Comparison of ENCODE assay signal across 20 cellular contexts in the genomic region with DNA sequence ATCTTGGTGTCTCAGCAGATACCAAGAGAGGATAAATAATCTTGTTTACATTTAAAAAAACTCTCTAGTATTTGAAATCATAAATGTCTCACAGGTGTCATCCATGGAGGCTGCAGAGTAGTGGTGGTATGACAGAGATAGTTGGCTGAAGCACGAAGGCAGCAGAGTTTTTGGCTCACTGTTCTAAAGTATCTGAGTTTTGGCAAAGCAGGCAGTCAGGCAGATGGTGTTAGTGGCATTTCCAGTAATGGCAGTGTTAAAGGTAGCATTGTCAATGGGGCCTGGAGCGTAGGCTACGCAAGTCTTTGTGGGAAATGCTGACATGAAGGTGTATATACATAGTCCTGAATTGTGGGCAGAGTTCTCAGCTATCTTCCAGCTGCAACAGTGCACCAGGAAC.
"Had no signal": no experiment of that assay in that cellular context is flagged by ENCODE, and none has a peak within 500 bp of the region (broad histone marks: within the 10 kb centered on the region; RNA-seq: fewer than 3 reads in every experiment).

No MANE protein-coding gene starts in this region.

- DNase-seq: esophagus squamous epithelium; foreskin fibroblast; glutamatergic neuron; islet precursor cell; mammary epithelial cell; naive thymus-derived CD4-positive, alpha-beta T cell; nephron progenitor cell; retina; right lobe of liver; stimulated activated CD4-positive, alpha-beta T cell treated with anti-CD3 and anti-CD28 coated beads, Interleukin-4, amount 100 ng/mL, for 1 hour; stimulated activated CD8-positive, alpha-beta memory T cell treated with anti-CD3 and anti-CD28 coated beads, Interleukin-4, amount 100 ng/mL, for 48 hours; stimulated activated naive CD8-positive, alpha-beta T cell treated with anti-CD3 and anti-CD28 coated beads, Interleukin-15, Interleukin-2, amounts not matched to agents 100 U/mL and 50 U/mL, for 24 hours; thyroid gland had no signal

- H3K9me3 Mint-ChIP-seq: nephron progenitor cell; stimulated activated effector memory CD8-positive, alpha-beta T cell treated with anti-CD3 and anti-CD28 coated beads, Interleukin-12 subunit alpha, Interleukin-12 subunit beta, amount 100 ng/mL, for 72 hours; type B pancreatic cell had no signal

- H3K27me3 ChIP-seq: esophagus squamous epithelium, gastroesophageal sphincter, right lobe of liver, suprapubic skin, thyroid gland had no signal

- H3K4me3 ChIP-seq: esophagus squamous epithelium, gastroesophageal sphincter, prostate gland, right lobe of liver, suprapubic skin, thyroid gland had no signal

- H2AFZ ChIP-seq: parathyroid adenoma had no signal

- H3K36me3 Mint-ChIP-seq: naive thymus-derived CD4-positive, alpha-beta T cell; stimulated activated effector memory CD8-positive, alpha-beta T cell treated with anti-CD3 and anti-CD28 coated beads, Interleukin-12 subunit alpha, Interleukin-12 subunit beta, amount 100 ng/mL, for 72 hours; type B pancreatic cell had no signal

- ATAC-seq: gastroesophageal sphincter; left lobe of liver; naive thymus-derived CD4-positive, alpha-beta T cell; right lobe of liver; stimulated activated effector memory CD8-positive, alpha-beta T cell treated with anti-CD3 and anti-CD28 coated beads, Interleukin-12 subunit alpha, Interleukin-12 subunit beta, amount 100 ng/mL, for 72 hours; stimulated activated naive CD8-positive, alpha-beta T cell treated with anti-CD3 and anti-CD28 coated beads, Interleukin-15, Interleukin-2, amounts not matched to agents 100 U/mL and 50 U/mL, for 24 hours had no signal

- H3K4me1 ChIP-seq: parathyroid adenoma, prostate gland, suprapubic skin had no signal

- H3K9ac ChIP-seq: parathyroid adenoma had no signal

- H3K4me3 Mint-ChIP-seq: naive thymus-derived CD4-positive, alpha-beta T cell; nephron progenitor cell; stimulated activated effector memory CD8-positive, alpha-beta T cell treated with anti-CD3 and anti-CD28 coated beads, Interleukin-12 subunit alpha, Interleukin-12 subunit beta, amount 100 ng/mL, for 72 hours; type B pancreatic cell had no signal

- H3K27ac ChIP-seq: gastroesophageal sphincter, parathyroid adenoma, prostate gland, right lobe of liver, suprapubic skin, thyroid gland had no signal

- H3K27me3 Mint-ChIP-seq: type B pancreatic cell had no signal

- H3K36me3 ChIP-seq: esophagus squamous epithelium, gastroesophageal sphincter, prostate gland, right lobe of liver, suprapubic skin, thyroid gland had no signal

- H3K9me3 ChIP-seq: esophagus squamous epithelium, gastroesophageal sphincter, prostate gland, right lobe of liver, suprapubic skin, thyroid gland had no signal

- H3K79me2 ChIP-seq: parathyroid adenoma had no signal

- H3K4me1 Mint-ChIP-seq: naive thymus-derived CD4-positive, alpha-beta T cell; stimulated activated effector memory CD8-positive, alpha-beta T cell treated with anti-CD3 and anti-CD28 coated beads, Interleukin-12 subunit alpha, Interleukin-12 subunit beta, amount 100 ng/mL, for 72 hours had no signal

- H3K27ac Mint-ChIP-seq: naive thymus-derived CD4-positive, alpha-beta T cell; nephron progenitor cell; stimulated activated effector memory CD8-positive, alpha-beta T cell treated with anti-CD3 and anti-CD28 coated beads, Interleukin-12 subunit alpha, Interleukin-12 subunit beta, amount 100 ng/mL, for 72 hours; type B pancreatic cell had no signal
